In the genomic region with DNA sequence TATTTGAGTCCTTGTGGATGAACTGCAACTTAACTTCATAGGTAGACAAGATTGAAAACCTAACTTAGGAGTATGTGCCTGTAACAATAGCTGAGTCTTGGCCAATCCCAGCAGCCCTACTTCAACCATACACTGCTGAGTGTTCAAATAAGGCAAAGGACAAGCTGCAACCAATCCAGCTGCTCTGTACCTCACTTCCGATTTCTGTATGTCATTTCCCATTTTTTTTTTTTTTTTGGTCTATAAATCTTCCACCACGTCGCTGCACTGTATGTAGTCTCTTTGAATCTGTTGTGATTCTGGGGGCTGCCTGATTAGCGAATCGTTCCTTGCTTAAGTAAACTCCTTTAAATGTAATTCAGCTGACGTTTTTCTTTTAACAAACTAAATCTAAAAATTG, we compare ENCODE assay signal across 1 cellular context.
TF ChIP-seq lines count a peak whose summit lies in the region.

No MANE protein-coding gene starts in this region.

TF ChIP-seq in GM12878, 131 proteins besides CTCF, POLR2A, EP300 and RAD21:
- TF ChIP-seq GABPA (IDR thresholded peaks at IDR 0.05; ENCODE audit: low read depth) (0 out of 2 replicates have a peak, but pooled peaks have one; percentile 53), ZNF384 (IDR thresholded peaks at IDR 0.05; ENCODE audit: borderline replicate concordance, low read depth, low read length) (0 out of 2 replicates have a peak, but pooled peaks have one; percentile 15)
- TF ChIP-seq, protein P1, sequence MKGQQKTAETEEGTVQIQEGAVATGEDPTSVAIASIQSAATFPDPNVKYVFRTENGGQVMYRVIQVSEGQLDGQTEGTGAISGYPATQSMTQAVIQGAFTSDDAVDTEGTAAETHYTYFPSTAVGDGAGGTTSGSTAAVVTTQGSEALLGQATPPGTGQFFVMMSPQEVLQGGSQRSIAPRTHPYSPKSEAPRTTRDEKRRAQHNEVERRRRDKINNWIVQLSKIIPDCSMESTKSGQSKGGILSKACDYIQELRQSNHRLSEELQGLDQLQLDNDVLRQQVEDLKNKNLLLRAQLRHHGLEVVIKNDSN (IDR thresholded peaks at IDR 0.05; ENCODE audit: borderline replicate concordance, extremely low read length, insufficient read depth, low read depth, low read length), result no peak
